Comparison of ENCODE assay signal across 8 cellular contexts in the genomic region with DNA sequence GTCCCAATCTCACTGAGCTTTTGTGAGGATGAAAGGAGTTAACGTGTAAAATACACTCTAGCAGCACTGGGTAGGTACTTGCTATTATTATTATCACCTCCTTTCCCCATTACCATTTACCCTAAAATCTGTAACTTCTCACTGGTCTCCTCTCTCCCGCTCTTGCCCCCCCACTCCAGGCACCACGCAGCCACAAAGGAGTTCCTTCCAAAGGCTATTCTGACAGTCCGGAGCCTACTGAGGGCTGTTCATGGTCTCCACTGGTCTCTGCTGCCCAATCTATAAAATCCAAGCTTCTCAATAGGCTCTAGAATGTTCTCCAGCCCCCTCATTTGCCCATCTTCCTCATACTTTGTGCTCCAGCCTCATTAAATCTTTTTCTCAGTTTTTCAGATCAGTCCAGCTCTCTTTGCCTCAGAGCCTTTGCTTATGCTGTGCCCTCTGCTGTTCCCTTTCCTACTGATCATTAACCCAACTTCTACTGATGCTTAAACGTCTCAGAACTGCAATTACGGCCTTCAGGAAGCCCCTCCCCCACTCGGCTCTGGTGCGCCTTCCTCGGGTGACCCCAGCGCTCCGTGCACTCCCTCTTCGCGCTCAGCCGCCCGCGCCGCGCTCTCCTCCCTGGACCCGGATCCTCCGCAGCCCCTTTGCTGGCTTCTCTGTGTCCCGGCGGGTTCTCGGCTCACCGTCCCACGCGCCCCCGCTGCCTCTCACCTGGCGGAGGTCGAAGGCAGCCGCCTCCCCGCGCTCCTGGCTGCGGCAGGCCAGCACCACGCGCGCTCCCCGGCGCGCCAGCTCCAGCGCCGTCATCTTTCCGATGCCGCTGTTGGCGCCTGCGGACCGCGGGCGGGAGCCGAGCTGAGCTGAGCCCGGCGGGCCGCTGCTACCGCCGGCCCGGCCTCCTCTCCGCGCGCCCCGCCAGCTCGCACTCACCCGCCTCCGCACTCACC. TPM values are rescaled to one million over a fixed set of nuclear protein-coding genes. Genes with fewer than 3 reads are reported as not detected.
DNase-seq lines count a peak whose midpoint lies in the region; ATAC-seq and TF ChIP-seq lines count a peak whose summit lies in the region.

No MANE protein-coding gene starts in this region.

- peak overlapping the region; percentile 83 to 97 (median 90) for H3K27ac Mint-ChIP-seq in naive thymus-derived CD8-positive, alpha-beta T cell

- no peaks in the 10 kb centered on the region for H3K27me3 ChIP-seq in thoracic aorta (replicated peaks; ENCODE audit: insufficient read depth)

- H3K4me1 Mint-ChIP-seq in naive thymus-derived CD8-positive, alpha-beta T cell = peaks cover 28 to 45% (median 44%) of the 10 kb centered on the region in 4 donors

- DNase-seq in SIG-M5 treated with dmso at 0.1 percent for 504 hours (lab: John Stamatoyannopoulos, UW; ENCODE audit: unreplicated experiment) = peak; percentile 52
- DNase-seq in SIG-M5 (lab: John Stamatoyannopoulos, UW) = no peak
- DNase-seq in NCI-H526 (lab: John Stamatoyannopoulos, UW) = peak; percentile 75 to 94
- peak; percentile 62 to 72 for DNase-seq in activated CD4-positive, alpha-beta T cell treated with anti-CD3 and anti-CD28 coated beads, Interleukin-2, amount 50 U/mL, for 48 hours
- no peak for DNase-seq in epithelial cell of prostate (ENCODE audit: low read depth, low spot score)
- DNase-seq in naive thymus-derived CD8-positive, alpha-beta T cell = peak in 4 of 10 donors; percentile 6 to 73 (median 30)
- DNase-seq in thoracic aorta (ENCODE audit: low spot score) = no peak

- ATAC-seq in HG03095 (IDR thresholded peaks at IDR 0.05; ENCODE audit: unreplicated experiment) (peak; percentile 34), thoracic aorta (ENCODE audit: insufficient number of reproducible peaks, low FRiP score, low read depth) (no peak)
- peak; percentile 40 to 41 for ATAC-seq in naive thymus-derived CD8-positive, alpha-beta T cell

- H3K27ac ChIP-seq in epithelial cell of prostate (peak overlapping the region; percentile 25), thoracic aorta (peak overlapping the region; percentile 57 to 77)

- H3K4me3 ChIP-seq in thoracic aorta = peak overlapping the region; percentile 90

- H3K27me3 Mint-ChIP-seq in naive thymus-derived CD8-positive, alpha-beta T cell = no peaks in the 10 kb centered on the region

- peak overlapping the region; percentile 82 to 95 (median 90) for H3K4me3 Mint-ChIP-seq in naive thymus-derived CD8-positive, alpha-beta T cell

- peaks cover 15% of the 10 kb centered on the region for H3K36me3 ChIP-seq in thoracic aorta

- peaks cover 0 to 22% (median 0%) of the 10 kb centered on the region in 3 donors for H3K36me3 Mint-ChIP-seq in naive thymus-derived CD8-positive, alpha-beta T cell

- no peaks in the 10 kb centered on the region for H3K9me3 Mint-ChIP-seq in naive thymus-derived CD8-positive, alpha-beta T cell

- H3K4me1 ChIP-seq in thoracic aorta (ENCODE audit: control insufficient read depth in 1 of 2, low read depth in 2 of 2) = peaks cover 11 to 25% of the 10 kb centered on the region in 2 donors

- no peak for TF ChIP-seq CTCF in thoracic aorta (IDR thresholded peaks at IDR 0.05)

- no peaks in the 10 kb centered on the region for H3K9me3 ChIP-seq in thoracic aorta

- POLR2A ChIA-PET in naive thymus-derived CD8-positive, alpha-beta T cell (lab: Charles Lee) = interaction anchor here (0.9 to 3.1 kb wide), 14 partner anchors 9 to 545 kb away, joined by 3 to 27 read pairs (median 6); a partner anchor contains a TSS

RNA-seq across cellular contexts. Expression of a gene that starts 0.7 kb away (rescaled TPM):
- 10 to 100 TPM; 46.1 to 47.3 TPM for total RNA-seq in naive thymus-derived CD8-positive, alpha-beta T cell
- 10 to 100 TPM; 17.1 to 22.8 (median 19.4) TPM for polyA plus RNA-seq in naive thymus-derived CD8-positive, alpha-beta T cell
- total RNA-seq in thoracic aorta = 10 to 100 TPM in 1 of 2 donors, 1 to 10 TPM in 1; 3.7 to 12.2 TPM

RNA-seq across cellular contexts. Expression of a gene that starts 4.6 kb away (rescaled TPM):
- total RNA-seq in naive thymus-derived CD8-positive, alpha-beta T cell = 100 to 1,000 TPM; 206 to 213 TPM
- 100 to 1,000 TPM; 230 to 253 (median 237) TPM for polyA plus RNA-seq in naive thymus-derived CD8-positive, alpha-beta T cell
- 10 to 100 TPM; 71.3 to 92.1 TPM for total RNA-seq in thoracic aorta

RNA-seq across cellular contexts. Expression of a gene that starts 47.3 kb away (rescaled TPM):
- total RNA-seq in naive thymus-derived CD8-positive, alpha-beta T cell = 10 to 100 TPM; 25.3 to 25.8 TPM
- 10 to 100 TPM; 32.7 to 54.9 (median 38.0) TPM for polyA plus RNA-seq in naive thymus-derived CD8-positive, alpha-beta T cell
- total RNA-seq in thoracic aorta = 10 to 100 TPM; 30.6 to 34.6 TPM

RNA-seq across cellular contexts. Expression of a gene that starts 49.2 kb away (rescaled TPM):
- total RNA-seq in naive thymus-derived CD8-positive, alpha-beta T cell = 100 to 1,000 TPM; 117 to 124 TPM
- polyA plus RNA-seq in naive thymus-derived CD8-positive, alpha-beta T cell = 10 to 100 TPM in 1 of 3 donors, 1 to 10 TPM in 2; 5.2 to 12.0 (median 6.2) TPM
- 10 to 100 TPM; 46.4 to 99.4 TPM for total RNA-seq in thoracic aorta

RNA-seq across cellular contexts. Expression of a gene that starts 59.6 kb away (rescaled TPM):
- 10 to 100 TPM; 16.9 to 23.1 TPM for total RNA-seq in naive thymus-derived CD8-positive, alpha-beta T cell
- 10 to 100 TPM in 1 of 3 donors, 1 to 10 TPM in 2; 7.5 to 20.0 (median 9.2) TPM for polyA plus RNA-seq in naive thymus-derived CD8-positive, alpha-beta T cell
- total RNA-seq in thoracic aorta = 10 to 100 TPM; 19.9 to 23.4 TPM

Comparison
In these comparisons a context has a peak if more than half of its experiments do, and no peak if none do; other contexts are left out.
1. DNase-seq: peak in SIG-M5 treated with dmso at 0.1 percent for 504 hours (single experiment), NCI-H526 (2 of 2) and activated CD4-positive, alpha-beta T cell treated with anti-CD3 and anti-CD28 coated beads, Interleukin-2, amount 50 U/mL, for 48 hours (2 of 2); none in SIG-M5 (single experiment), epithelial cell of prostate (single experiment) and thoracic aorta (single experiment).